17 cellular contexts compared by ENCODE assay signal in the genomic region with DNA sequence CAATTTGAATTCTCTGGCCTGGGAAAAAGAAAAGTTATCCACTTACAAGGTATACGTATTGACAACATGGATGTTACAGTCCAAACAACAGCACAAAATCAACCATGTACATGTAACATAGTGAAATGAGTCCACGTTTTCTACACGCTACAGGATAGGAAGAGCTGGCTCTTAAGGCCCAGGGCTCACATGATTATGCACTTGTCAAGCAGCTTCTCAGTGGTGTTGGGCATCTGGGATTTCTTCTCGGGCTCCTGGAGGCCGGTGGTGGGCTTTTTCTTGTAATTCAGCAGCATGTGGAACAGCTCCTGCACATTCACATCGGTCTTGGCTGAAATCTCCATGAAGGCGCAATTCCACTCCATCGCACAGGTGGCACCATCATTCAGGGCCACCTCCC. TPM values are rescaled to one million over a fixed set of nuclear protein-coding genes. Genes with fewer than 3 reads are reported as not detected.
DNase-seq lines count a peak whose midpoint lies in the region; ATAC-seq and TF ChIP-seq lines count a peak whose summit lies in the region.
"Had no signal": no experiment of that assay in that cellular context is flagged by ENCODE, and none has a peak within 500 bp of the region (broad histone marks: within the 10 kb centered on the region; RNA-seq: fewer than 3 reads in every experiment).

No MANE protein-coding gene starts in this region.

- no peak for TF ChIP-seq EP300 in esophagus muscularis mucosa (IDR thresholded peaks at IDR 0.05)

- H3K27ac Mint-ChIP-seq in activated T-cell treated with anti-CD3 and anti-CD28 coated beads, Interleukin-2, amount 50 U/mL, for 72 hours: no peak overlapping the region
- H3K27ac Mint-ChIP-seq: CD14-positive monocyte; CD8-positive, alpha-beta T cell had no signal

- ATAC-seq in GM18511 (IDR thresholded peaks at IDR 0.05; ENCODE audit: unreplicated experiment): no peak
- no peak for ATAC-seq in HG02588 (IDR thresholded peaks at IDR 0.05; ENCODE audit: unreplicated experiment)
- ATAC-seq in activated T-cell treated with anti-CD3 and anti-CD28 coated beads, Interleukin-2, amount 50 U/mL, for 72 hours (replicated peaks in 1 of 2): no peak
- ATAC-seq: A549; CD8-positive, alpha-beta T cell; GM12878; HCT116; HepG2 had no signal

- H3K9ac ChIP-seq in HUES48 (ENCODE audit: low read depth, low read length) (no peak overlapping the region), NT2/D1 (ENCODE audit: insufficient read length, low read depth) (no peak overlapping the region)

- H3K4me3 ChIP-seq in HUES48 (ENCODE audit: low read depth, low read length) (peak overlapping the region; percentile 50), NT2/D1 (ENCODE audit: insufficient read length, low read depth) (peak overlapping the region; percentile 5), esophagus muscularis mucosa (no peak overlapping the region)
- H3K4me3 ChIP-seq: A549, GM12878 had no signal

- H3K9me3 Mint-ChIP-seq in activated T-cell treated with anti-CD3 and anti-CD28 coated beads, Interleukin-2, amount 50 U/mL, for 72 hours: peaks cover 0 to 2% of the 10 kb centered on the region in 2 donors
- H3K9me3 Mint-ChIP-seq: CD8-positive, alpha-beta T cell had no signal

- peaks cover 60% of the 10 kb centered on the region for H3K27me3 ChIP-seq in HUES48 (ENCODE audit: control insufficient read depth, insufficient read depth, low read length)
- peaks cover 51% of the 10 kb centered on the region for H3K27me3 ChIP-seq in NT2/D1 (ENCODE audit: insufficient read depth, insufficient read length)
- no peaks in the 10 kb centered on the region for H3K27me3 ChIP-seq in esophagus muscularis mucosa

- H3K27ac ChIP-seq in HUES48 (ENCODE audit: low read depth, low read length) (no peak overlapping the region), esophagus muscularis mucosa (replicated peaks in 1 of 4) (no peak overlapping the region)
- H3K27ac ChIP-seq: A549 had no signal

- intact Hi-C loops in esophagus muscularis mucosa (cut with DNase I): no loop called here

- no peaks in the 10 kb centered on the region for H3K36me3 Mint-ChIP-seq in activated T-cell treated with anti-CD3 and anti-CD28 coated beads, Interleukin-2, amount 50 U/mL, for 72 hours (ENCODE audit: insufficient read depth in 2 of 2)
- H3K36me3 Mint-ChIP-seq: CD14-positive monocyte; CD8-positive, alpha-beta T cell had no signal

- no peak for DNase-seq in NT2/D1 (ENCODE audit: low read depth, low spot score)
- DNase-seq in esophagus muscularis mucosa (ENCODE audit: extremely low spot score): peak; percentile 74
- DNase-seq in NCI-H524 (lab: John Stamatoyannopoulos, UW): no peak
- no peak for DNase-seq in activated T-cell treated with anti-CD3 and anti-CD28 coated beads, Interleukin-2, amount 50 U/mL, for 72 hours
- DNase-seq: CD8-positive, alpha-beta T cell; COR-L47; Karpas-422 had no signal

- TF ChIP-seq POLR2A in esophagus muscularis mucosa (IDR thresholded peaks at IDR 0.05; ENCODE audit: low read depth): no peak

- H3K36me3 ChIP-seq in HUES48 (ENCODE audit: control insufficient read depth, insufficient read depth, low read length): no peaks in the 10 kb centered on the region
- H3K36me3 ChIP-seq in NT2/D1 (ENCODE audit: insufficient read depth, insufficient read length, low read length): no peaks in the 10 kb centered on the region
- H3K36me3 ChIP-seq in esophagus muscularis mucosa: peaks cover 0 to 10% (median 5%) of the 10 kb centered on the region in 4 donors

- H3K27me3 Mint-ChIP-seq in activated T-cell treated with anti-CD3 and anti-CD28 coated beads, Interleukin-2, amount 50 U/mL, for 72 hours (ENCODE audit: low read depth): peaks cover 38% of the 10 kb centered on the region

- TF ChIP-seq CTCF in esophagus muscularis mucosa (IDR thresholded peaks at IDR 0.05): no peak

- peaks cover 4% of the 10 kb centered on the region for H3K4me1 Mint-ChIP-seq in activated T-cell treated with anti-CD3 and anti-CD28 coated beads, Interleukin-2, amount 50 U/mL, for 72 hours (ENCODE audit: low read depth)

- H3K4me3 Mint-ChIP-seq in activated T-cell treated with anti-CD3 and anti-CD28 coated beads, Interleukin-2, amount 50 U/mL, for 72 hours: peak overlapping the region in 1 of 2 donors; percentile 70
- H3K4me3 Mint-ChIP-seq: CD8-positive, alpha-beta T cell had no signal

- no peaks in the 10 kb centered on the region for H3K9me3 ChIP-seq in HUES48 (ENCODE audit: control insufficient read depth, insufficient read depth, low read length)
- no peaks in the 10 kb centered on the region; the same call in 1 of the 2 replicates for H3K9me3 ChIP-seq in NT2/D1 (ENCODE audit: insufficient read depth, low read length)
- no peaks in the 10 kb centered on the region for H3K9me3 ChIP-seq in esophagus muscularis mucosa
- H3K9me3 ChIP-seq: A549 had no signal

- WGBS in esophagus muscularis mucosa: 92% methylated on average over 7 of the region's 8 CpGs

- H3K4me1 ChIP-seq in HUES48 (ENCODE audit: control insufficient read depth, insufficient read depth, low read length) (no peaks in the 10 kb centered on the region), NT2/D1 (ENCODE audit: insufficient read depth, insufficient read length) (peaks cover 4% of the 10 kb centered on the region), esophagus muscularis mucosa (peaks cover 0 to 6% (median 3%) of the 10 kb centered on the region in 4 donors)
- H3K4me1 ChIP-seq: A549 had no signal

RNA-seq across cellular contexts. Expression of gene DIRAS3, which starts 4.0 kb away (rescaled TPM):
- 1 to 10 TPM; 1.5 to 3.3 (median 1.9) TPM for total RNA-seq in esophagus muscularis mucosa
- 1 to 10 TPM in 1 of 2 donors, under 1 TPM in 1; 0.72 to 1.0 TPM for total RNA-seq in activated T-cell treated with anti-CD3 and anti-CD28 coated beads, Interleukin-2, amount 50 U/mL, for 72 hours
- total RNA-seq: CD8-positive, alpha-beta T cell; G401; GM12878; HepG2; HT-29 had no signal

Comparison
In these comparisons a context has a peak if more than half of its experiments do, and no peak if none do; other contexts are left out.
1. H3K4me3 ChIP-seq: peak in HUES48 (single experiment) and NT2/D1 (single experiment); none in esophagus muscularis mucosa (0 of 4).